ENCODE assay signal across 1 cellular context in the genomic region with DNA sequence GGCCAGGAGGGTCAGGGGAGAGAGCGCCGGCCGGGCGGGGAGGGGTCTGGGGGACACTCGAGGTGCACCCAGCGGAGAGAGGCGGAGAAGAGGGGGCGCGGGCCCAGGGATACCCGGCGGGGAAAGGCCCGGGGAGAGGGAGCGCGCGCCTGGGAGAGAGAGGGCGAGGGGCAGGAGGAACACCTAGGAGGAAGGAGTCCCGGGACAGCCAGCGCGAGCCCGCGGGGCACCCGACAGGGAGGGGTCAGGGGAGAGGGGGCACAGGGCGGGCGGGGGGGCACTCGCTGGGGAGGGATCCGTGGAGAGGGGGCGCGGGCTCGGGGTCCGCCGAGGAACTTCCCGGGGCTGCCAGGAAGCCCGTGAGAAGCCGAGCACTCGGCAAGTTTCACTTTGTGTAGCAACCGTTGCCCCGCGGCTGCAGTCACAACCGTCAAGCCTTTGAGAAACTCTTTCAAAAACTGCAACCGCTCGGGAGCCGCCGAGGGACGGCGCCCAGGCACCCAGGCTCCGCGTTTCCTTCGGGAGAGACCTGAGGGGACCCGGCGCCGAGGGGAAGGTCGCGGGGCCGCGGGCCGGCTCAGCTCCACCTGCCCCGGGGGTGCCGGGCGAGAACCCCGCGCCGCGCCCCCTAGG.
TF ChIP-seq lines count a peak whose summit lies in the region.

No MANE protein-coding gene starts in this region.

TF ChIP-seq in GM12878, 131 proteins besides CTCF, POLR2A, EP300 and RAD21 (continued from another document):
- TF ChIP-seq FOS (IDR thresholded peaks at IDR 0.05; ENCODE audit: borderline replicate concordance, extremely low read depth, insufficient read length), result no peak
- no peak for TF ChIP-seq RB1 (IDR thresholded peaks at IDR 0.05; ENCODE audit: borderline replicate concordance)
- no peak for TF ChIP-seq BHLHE40 (IDR thresholded peaks at IDR 0.05; ENCODE audit: borderline replicate concordance in 1 of 2, low read depth in 2 of 2, low read length in 1 of 2)
- TF ChIP-seq KDM1A (IDR thresholded peaks at IDR 0.05; ENCODE audit: borderline replicate concordance), result no peak
- no peak for TF ChIP-seq EZH2 (IDR thresholded peaks at IDR 0.05; ENCODE audit: borderline replicate concordance, control insufficient read depth, low read depth, low read length)
- TF ChIP-seq, protein P1, sequence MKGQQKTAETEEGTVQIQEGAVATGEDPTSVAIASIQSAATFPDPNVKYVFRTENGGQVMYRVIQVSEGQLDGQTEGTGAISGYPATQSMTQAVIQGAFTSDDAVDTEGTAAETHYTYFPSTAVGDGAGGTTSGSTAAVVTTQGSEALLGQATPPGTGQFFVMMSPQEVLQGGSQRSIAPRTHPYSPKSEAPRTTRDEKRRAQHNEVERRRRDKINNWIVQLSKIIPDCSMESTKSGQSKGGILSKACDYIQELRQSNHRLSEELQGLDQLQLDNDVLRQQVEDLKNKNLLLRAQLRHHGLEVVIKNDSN (IDR thresholded peaks at IDR 0.05; ENCODE audit: borderline replicate concordance, extremely low read length, insufficient read depth, low read depth, low read length), result no peak
- no peak for TF ChIP-seq CEBPB (IDR thresholded peaks at IDR 0.05; ENCODE audit: borderline replicate concordance in 1 of 2, low read depth in 2 of 2, low read length in 2 of 2)
- TF ChIP-seq, protein P2, sequence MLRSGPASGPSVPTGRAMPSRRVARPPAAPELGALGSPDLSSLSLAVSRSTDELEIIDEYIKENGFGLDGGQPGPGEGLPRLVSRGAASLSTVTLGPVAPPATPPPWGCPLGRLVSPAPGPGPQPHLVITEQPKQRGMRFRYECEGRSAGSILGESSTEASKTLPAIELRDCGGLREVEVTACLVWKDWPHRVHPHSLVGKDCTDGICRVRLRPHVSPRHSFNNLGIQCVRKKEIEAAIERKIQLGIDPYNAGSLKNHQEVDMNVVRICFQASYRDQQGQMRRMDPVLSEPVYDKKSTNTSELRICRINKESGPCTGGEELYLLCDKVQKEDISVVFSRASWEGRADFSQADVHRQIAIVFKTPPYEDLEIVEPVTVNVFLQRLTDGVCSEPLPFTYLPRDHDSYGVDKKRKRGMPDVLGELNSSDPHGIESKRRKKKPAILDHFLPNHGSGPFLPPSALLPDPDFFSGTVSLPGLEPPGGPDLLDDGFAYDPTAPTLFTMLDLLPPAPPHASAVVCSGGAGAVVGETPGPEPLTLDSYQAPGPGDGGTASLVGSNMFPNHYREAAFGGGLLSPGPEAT (IDR thresholded peaks at IDR 0.05; ENCODE audit: low read depth), result no peak
- TF ChIP-seq MEF2A (IDR thresholded peaks at IDR 0.05; ENCODE audit: insufficient read depth, low read depth, low read length), result 0 out of 2 replicates have a peak, but pooled peaks have one; percentile 2
- TF ChIP-seq RBBP5 (conservative IDR thresholded peaks at IDR 0.05), result no peak
- TF ChIP-seq MYB (IDR thresholded peaks at IDR 0.05; ENCODE audit: borderline replicate concordance, low read depth, low read length), result no peak
- no peak for TF ChIP-seq TBL1XR1 (IDR thresholded peaks at IDR 0.05; ENCODE audit: low read depth, low read length)
- TF ChIP-seq CHD4 (IDR thresholded peaks at IDR 0.05), result no peak
- TF ChIP-seq, protein P3, sequence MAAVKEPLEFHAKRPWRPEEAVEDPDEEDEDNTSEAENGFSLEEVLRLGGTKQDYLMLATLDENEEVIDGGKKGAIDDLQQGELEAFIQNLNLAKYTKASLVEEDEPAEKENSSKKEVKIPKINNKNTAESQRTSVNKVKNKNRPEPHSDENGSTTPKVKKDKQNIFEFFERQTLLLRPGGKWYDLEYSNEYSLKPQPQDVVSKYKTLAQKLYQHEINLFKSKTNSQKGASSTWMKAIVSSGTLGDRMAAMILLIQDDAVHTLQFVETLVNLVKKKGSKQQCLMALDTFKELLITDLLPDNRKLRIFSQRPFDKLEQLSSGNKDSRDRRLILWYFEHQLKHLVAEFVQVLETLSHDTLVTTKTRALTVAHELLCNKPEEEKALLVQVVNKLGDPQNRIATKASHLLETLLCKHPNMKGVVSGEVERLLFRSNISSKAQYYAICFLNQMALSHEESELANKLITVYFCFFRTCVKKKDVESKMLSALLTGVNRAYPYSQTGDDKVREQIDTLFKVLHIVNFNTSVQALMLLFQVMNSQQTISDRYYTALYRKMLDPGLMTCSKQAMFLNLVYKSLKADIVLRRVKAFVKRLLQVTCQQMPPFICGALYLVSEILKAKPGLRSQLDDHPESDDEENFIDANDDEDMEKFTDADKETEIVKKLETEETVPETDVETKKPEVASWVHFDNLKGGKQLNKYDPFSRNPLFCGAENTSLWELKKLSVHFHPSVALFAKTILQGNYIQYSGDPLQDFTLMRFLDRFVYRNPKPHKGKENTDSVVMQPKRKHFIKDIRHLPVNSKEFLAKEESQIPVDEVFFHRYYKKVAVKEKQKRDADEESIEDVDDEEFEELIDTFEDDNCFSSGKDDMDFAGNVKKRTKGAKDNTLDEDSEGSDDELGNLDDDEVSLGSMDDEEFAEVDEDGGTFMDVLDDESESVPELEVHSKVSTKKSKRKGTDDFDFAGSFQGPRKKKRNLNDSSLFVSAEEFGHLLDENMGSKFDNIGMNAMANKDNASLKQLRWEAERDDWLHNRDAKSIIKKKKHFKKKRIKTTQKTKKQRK (IDR thresholded peaks at IDR 0.05; ENCODE audit: low read depth, low read length), result no peak
- TF ChIP-seq RUNX3 (IDR thresholded peaks at IDR 0.05; ENCODE audit: low read length), result no peak
- TF ChIP-seq, protein P4, sequence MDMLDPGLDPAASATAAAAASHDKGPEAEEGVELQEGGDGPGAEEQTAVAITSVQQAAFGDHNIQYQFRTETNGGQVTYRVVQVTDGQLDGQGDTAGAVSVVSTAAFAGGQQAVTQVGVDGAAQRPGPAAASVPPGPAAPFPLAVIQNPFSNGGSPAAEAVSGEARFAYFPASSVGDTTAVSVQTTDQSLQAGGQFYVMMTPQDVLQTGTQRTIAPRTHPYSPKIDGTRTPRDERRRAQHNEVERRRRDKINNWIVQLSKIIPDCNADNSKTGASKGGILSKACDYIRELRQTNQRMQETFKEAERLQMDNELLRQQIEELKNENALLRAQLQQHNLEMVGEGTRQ (IDR thresholded peaks at IDR 0.05; ENCODE audit: borderline replicate concordance, low read depth, low read length), result no peak
- TF ChIP-seq RFX5 (IDR thresholded peaks at IDR 0.05; ENCODE audit: low read depth, low read length), result no peak
- no peak for TF ChIP-seq YY1 (IDR thresholded peaks at IDR 0.05; ENCODE audit: low read depth, low read length)
